ENCODE assay signal across 8 cellular contexts in the genomic region with DNA sequence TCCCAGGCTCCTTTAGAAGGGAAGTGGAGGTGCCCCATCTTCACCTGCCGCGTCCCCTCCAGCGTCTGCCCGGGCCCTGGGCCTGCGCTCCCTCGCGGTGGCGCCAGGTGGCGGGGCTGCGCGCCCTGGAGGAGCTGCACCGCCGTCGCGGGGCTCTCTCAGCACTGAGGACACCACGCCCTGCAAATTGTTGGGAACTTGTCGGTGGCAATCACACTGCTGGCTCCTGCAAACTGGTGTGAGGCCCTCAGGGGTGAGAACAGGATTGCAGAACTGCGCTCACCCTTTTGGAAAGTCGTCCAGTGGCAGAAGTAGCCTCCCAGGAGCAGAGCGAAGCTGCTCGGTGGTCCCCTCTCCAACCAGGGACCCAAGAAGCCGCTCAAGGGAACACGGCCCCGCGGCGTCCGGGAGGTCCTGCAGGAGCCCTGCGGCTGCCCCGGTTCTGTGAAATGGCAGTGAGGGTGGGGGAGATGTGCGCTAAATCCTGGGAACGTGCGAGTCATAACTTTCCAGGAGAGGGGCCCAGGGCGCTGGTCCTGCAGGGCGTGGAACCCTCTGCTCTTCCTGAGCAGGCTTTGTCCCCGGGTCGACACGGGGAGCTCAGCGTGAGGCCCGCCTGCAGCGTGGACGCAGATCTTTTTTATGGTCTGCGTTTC. TPM values are rescaled to one million over a fixed set of nuclear protein-coding genes. Genes with fewer than 3 reads are reported as not detected.
DNase-seq lines count a peak whose midpoint lies in the region; ATAC-seq, FAIRE-seq and TF ChIP-seq lines count a peak whose summit lies in the region.

No MANE protein-coding gene starts in this region.

- peak overlapping the region; percentile 56 for H3K4me3 Mint-ChIP-seq in activated CD4-positive, alpha-beta memory T cell treated with anti-CD3 and anti-CD28 coated beads, Interleukin-2, amount 10 ng/mL, durations not matched to agents 7 days and 5 days

- WGBS in H1 (ENCODE audit: extremely low coverage in 1 of 2, insufficient coverage in 1 of 2, insufficient read length in 1 of 2, insufficient replicate concordance in 2 of 2, low coverage in 1 of 2, low lambda C conversion rate in 2 of 2, missing lambda C conversion rate in 1 of 2), 2 experiments, result 4% methylated on average over 40 of the region's 42 CpGs; no CpG with 5 or more reads in 1 of the 2 experiments
- 2% methylated on average over 41 of the region's 42 CpGs for WGBS in mesenchymal stem cell

- H3K4me3 ChIP-seq in H1 (ENCODE audit: extremely low read depth in 1 of 4, insufficient read depth in 2 of 4, low read depth in 3 of 4, low read length in 4 of 4) (peak overlapping the region; percentile 42 to 68 (median 48)), mesenchymal stem cell (ENCODE audit: insufficient read depth in 1 of 2, low read depth in 1 of 2, low read length in 2 of 2) (peak overlapping the region; percentile 28 to 87)

- H3K4me2 ChIP-seq in H1 (ENCODE audit: insufficient read depth in 1 of 2, low read depth in 2 of 2, low read length in 2 of 2) (peak overlapping the region; percentile 89 to 98), mesenchymal stem cell (ENCODE audit: low read length, poor library complexity, severe bottlenecking) (peak overlapping the region; percentile 98)

- H2BK15ac ChIP-seq in H1 (ENCODE audit: low read length), result no peak overlapping the region
- H2BK15ac ChIP-seq in mesenchymal stem cell (ENCODE audit: low read depth, poor library complexity, severe bottlenecking), result peak overlapping the region; percentile 2

- peak; percentile 88 to 97 (median 93) for TF ChIP-seq CTCF in H1 (IDR thresholded peaks at IDR 0.05; ENCODE audit: control extremely low read depth in 1 of 3, insufficient read depth in 1 of 3, low read depth in 1 of 3, low read length in 3 of 3)

- H3K36me3 Mint-ChIP-seq in activated CD4-positive, alpha-beta memory T cell treated with anti-CD3 and anti-CD28 coated beads, Interleukin-2, amount 10 ng/mL, durations not matched to agents 7 days and 5 days (ENCODE audit: low read depth), result no peaks in the 10 kb centered on the region

- H3K23ac ChIP-seq in H1 (ENCODE audit: insufficient read length), result no peak overlapping the region
- H3K23ac ChIP-seq in mesenchymal stem cell (ENCODE audit: low read length in 2 of 2), result no peak overlapping the region

- H3K56ac ChIP-seq in H1 (replicated peaks; ENCODE audit: insufficient read length, low read depth, low read length), result no peak overlapping the region

- CTCF ChIA-PET in activated CD4-positive, alpha-beta memory T cell treated with anti-CD3 and anti-CD28 coated beads, Interleukin-2, amount 10 ng/mL, durations not matched to agents 7 days and 5 days (lab: Charles Lee), result interaction anchor here (0.9 to 7.2 kb wide), 22 partner anchors 9 to 353 kb away, joined by 3 to 169 read pairs (median 4); no protein-coding TSS in a partner anchor
- CTCF ChIA-PET in H1 (lab: Charles Lee; ENCODE audit: partially characterized antibody), result interaction anchor here (0.6 to 12.2 kb wide), 42 partner anchors 8 to 722 kb away, joined by 3 to 405 read pairs (median 4); a partner anchor contains a TSS

- TF ChIP-seq RAD21 in H1 (IDR thresholded peaks at IDR 0.05 in 1 of 2, conservative IDR thresholded peaks at IDR 0.05 in 1 of 2; ENCODE audit: low read depth in 2 of 2, low read length in 2 of 2), result peak; percentile 84 to 86

- no peaks in the 10 kb centered on the region for H3K36me3 ChIP-seq in H1 (ENCODE audit: control insufficient read depth in 2 of 4, insufficient read depth in 4 of 4, low read length in 3 of 4)
- H3K36me3 ChIP-seq in mesenchymal stem cell (ENCODE audit: control insufficient read depth in 1 of 2, insufficient read depth in 2 of 2, low read depth in 1 of 2, low read length in 2 of 2), result peaks cover 0 to 36% of the 10 kb centered on the region in 2 experiments

- H3K27ac Mint-ChIP-seq in activated CD4-positive, alpha-beta memory T cell treated with anti-CD3 and anti-CD28 coated beads, Interleukin-2, amount 10 ng/mL, durations not matched to agents 7 days and 5 days, result no peak overlapping the region

- no peaks in the 10 kb centered on the region for H3K9me3 Mint-ChIP-seq in activated CD4-positive, alpha-beta memory T cell treated with anti-CD3 and anti-CD28 coated beads, Interleukin-2, amount 10 ng/mL, durations not matched to agents 7 days and 5 days

- POLR2A ChIA-PET in activated CD4-positive, alpha-beta memory T cell treated with anti-CD3 and anti-CD28 coated beads, Interleukin-2, amount 10 ng/mL, durations not matched to agents 7 days and 5 days (lab: Charles Lee), result interaction anchor here (1.3 to 2.6 kb wide), 2 partner anchors 81 to 90 kb away, joined by 3 to 8 read pairs; no protein-coding TSS in a partner anchor
- POLR2A ChIA-PET in H1 (lab: Charles Lee; ENCODE audit: partially characterized antibody), result interaction anchor here (0.7 to 3.1 kb wide), 2 partner anchors 90 to 172 kb away, joined by 3 to 12 read pairs; no protein-coding TSS in a partner anchor

- H3K4me1 ChIP-seq in H1 (replicated peaks in 1 of 4; ENCODE audit: control insufficient read depth in 3 of 4, insufficient read depth in 4 of 4, low read length in 3 of 4) (peaks cover 0 to 6% (median 1%) of the 10 kb centered on the region in 4 experiments; a peak in 4 of 7 replicates), mesenchymal stem cell (ENCODE audit: control insufficient read depth, insufficient read depth, low read depth, low read length) (peaks cover 18% of the 10 kb centered on the region)

- H3K79me1 ChIP-seq in H1 (ENCODE audit: low read depth, low read length) (no peaks in the 10 kb centered on the region), mesenchymal stem cell (replicated peaks; ENCODE audit: low read length, poor library complexity, severe bottlenecking) (no peaks in the 10 kb centered on the region)

- H3K23me2 ChIP-seq in H1 (ENCODE audit: low read depth, low read length), result peaks cover 13% of the 10 kb centered on the region; the same call in 1 of the 2 replicates

- FAIRE-seq in GM18507 (lab: Jason Lieb, UNC), result peak; percentile 85
- FAIRE-seq in H1 (lab: Jason Lieb, UNC), result no peak

- peaks cover 31 to 59% (median 48%) of the 10 kb centered on the region in 4 experiments for H3K27me3 ChIP-seq in H1 (replicated peaks in 1 of 4; ENCODE audit: control insufficient read depth in 3 of 4, extremely low read depth in 1 of 4, insufficient read depth in 3 of 4, low read length in 3 of 4)
- H3K27me3 ChIP-seq in mesenchymal stem cell (ENCODE audit: control insufficient read depth in 1 of 2, insufficient read depth in 1 of 2, low read length in 2 of 2), result peaks cover 0 to 59% of the 10 kb centered on the region in 2 experiments

- H4K8ac ChIP-seq in H1 (ENCODE audit: extremely low read depth, insufficient read depth, low read length), result no peak overlapping the region
- no peak overlapping the region for H4K8ac ChIP-seq in mesenchymal stem cell (ENCODE audit: low read length)

- no peaks in the 10 kb centered on the region for H4K20me1 ChIP-seq in H1 (replicated peaks in 1 of 2; ENCODE audit: control insufficient read depth in 1 of 2, insufficient read depth in 2 of 2, low read length in 2 of 2)

- no peak overlapping the region for H2AK5ac ChIP-seq in H1 (ENCODE audit: low read depth, low read length)
- H2AK5ac ChIP-seq in mesenchymal stem cell (ENCODE audit: low read length, severe bottlenecking), result no peak overlapping the region

- H3K4ac ChIP-seq in H1 (replicated peaks; ENCODE audit: insufficient read length, low read depth, low read length) (no peak overlapping the region), mesenchymal stem cell (ENCODE audit: low read depth in 1 of 2, low read length in 2 of 2) (no peak overlapping the region)

- H3K9me3 ChIP-seq in H1 (ENCODE audit: insufficient read depth in 2 of 2, low read depth in 1 of 2, low read length in 1 of 2) (no peaks in the 10 kb centered on the region; a peak in 1 of 4 replicates), mesenchymal stem cell (ENCODE audit: control insufficient read depth, low read length) (peaks cover 3% of the 10 kb centered on the region)

- peaks cover 27% of the 10 kb centered on the region for H3K4me1 Mint-ChIP-seq in activated CD4-positive, alpha-beta memory T cell treated with anti-CD3 and anti-CD28 coated beads, Interleukin-2, amount 10 ng/mL, durations not matched to agents 7 days and 5 days

- peak; percentile 62 for ATAC-seq in HG02973 (IDR thresholded peaks at IDR 0.05; ENCODE audit: unreplicated experiment)

- H2BK12ac ChIP-seq in H1 (ENCODE audit: low read depth, low read length) (peak overlapping the region; percentile 69; the same call in 1 of the 2 replicates), mesenchymal stem cell (ENCODE audit: low read length in 2 of 2) (no peak overlapping the region)

- no peaks in the 10 kb centered on the region for H3K79me2 ChIP-seq in H1 (ENCODE audit: control insufficient read depth in 1 of 2, insufficient read depth in 2 of 2, low read length in 2 of 2)

- H3K27ac ChIP-seq in H1 (ENCODE audit: low read depth, low read length) (no peak overlapping the region), mesenchymal stem cell (ENCODE audit: low read length, poor library complexity, severe bottlenecking) (no peak overlapping the region)

- H4K5ac ChIP-seq in H1 (ENCODE audit: insufficient read length, low read depth, low read length), result no peak overlapping the region

- peak in 1 of 2 experiments; percentile 52; a peak in 1 of 3 replicates for TF ChIP-seq EP300 in H1 (IDR thresholded peaks at IDR 0.05; ENCODE audit: borderline replicate concordance in 1 of 2, low read depth in 2 of 2, low read length in 2 of 2)

- in situ Hi-C loops in ACHN (cut with HindIII; ENCODE audit: low pct_ligation_motif_present, low pct_unique_long_range_greater_than_20kb, low sequenced_read_pairs), result no loop called here

- H2BK5ac ChIP-seq in H1 (ENCODE audit: low read depth, low read length), result no peak overlapping the region
- no peak overlapping the region for H2BK5ac ChIP-seq in mesenchymal stem cell (ENCODE audit: low read depth, low read length, poor library complexity, severe bottlenecking)

- H4K91ac ChIP-seq in H1 (replicated peaks; ENCODE audit: insufficient read length, low read length), result no peak overlapping the region
- H4K91ac ChIP-seq in mesenchymal stem cell (ENCODE audit: low read length), result no peak overlapping the region

- peak overlapping the region; percentile 79 for H2AFZ ChIP-seq in H1 (ENCODE audit: low read length)
- peak overlapping the region; percentile 64 for H2AFZ ChIP-seq in mesenchymal stem cell (ENCODE audit: low read depth, low read length)

- H2BK120ac ChIP-seq in H1 (replicated peaks; ENCODE audit: low read depth, low read length) (no peak overlapping the region), mesenchymal stem cell (ENCODE audit: low read depth, low read length) (no peak overlapping the region)

- H3K9ac ChIP-seq in H1 (replicated peaks in 1 of 4; ENCODE audit: extremely low read depth in 1 of 4, low read depth in 3 of 4, low read length in 3 of 4), result no peak overlapping the region
- H3K9ac ChIP-seq in mesenchymal stem cell (ENCODE audit: low read length), result peak overlapping the region; percentile 89

- DNase-seq in ACHN (peak; percentile 77), GM18507 (ENCODE audit: extremely low spot score, insufficient read length, low read depth) (peak; percentile 75), NCI-H345 (lab: John Stamatoyannopoulos, UW) (peak; percentile 64), H1 (ENCODE audit: low read depth in 1 of 2, low spot score in 2 of 2) (peak in 1 of 2 experiments; percentile 94), mesenchymal stem cell (peak; percentile 75)
- peak; percentile 75 for DNase-seq in activated CD4-positive, alpha-beta memory T cell treated with anti-CD3 and anti-CD28 coated beads, Interleukin-2, amount 10 ng/mL, durations not matched to agents 7 days and 5 days
- DNase-seq in stimulated activated CD8-positive, alpha-beta memory T cell treated with anti-CD3 and anti-CD28 coated beads, Interleukin-15, amount 100 ng/mL, for 1 hour (ENCODE audit: low read depth), result peak; percentile 24

- H3K14ac ChIP-seq in H1 (ENCODE audit: insufficient read length), result no peak overlapping the region
- no peak overlapping the region for H3K14ac ChIP-seq in mesenchymal stem cell (ENCODE audit: low read length in 2 of 2)

- H3K18ac ChIP-seq in H1 (ENCODE audit: extremely low read depth, low read length) (peak overlapping the region; percentile 7; the same call in 1 of the 2 replicates), mesenchymal stem cell (ENCODE audit: low read depth in 1 of 2, low read length in 2 of 2) (peak overlapping the region in 1 of 2 experiments; percentile 4)

- no peak for TF ChIP-seq POLR2A in H1 (IDR thresholded peaks at IDR 0.05; ENCODE audit: control extremely low read depth in 1 of 2, low read depth in 2 of 2, low read length in 2 of 2)

- H3K27me3 Mint-ChIP-seq in activated CD4-positive, alpha-beta memory T cell treated with anti-CD3 and anti-CD28 coated beads, Interleukin-2, amount 10 ng/mL, durations not matched to agents 7 days and 5 days, result peaks cover 70% of the 10 kb centered on the region

- H2BK20ac ChIP-seq in H1 (ENCODE audit: low read length), result no peak overlapping the region

RNA-seq across cellular contexts. Expression of a gene that starts 1.0 kb away (rescaled TPM):
- total RNA-seq in activated CD4-positive, alpha-beta memory T cell treated with anti-CD3 and anti-CD28 coated beads, Interleukin-2, amount 10 ng/mL, durations not matched to agents 7 days and 5 days, result 1 to 10 TPM; 1.0 to 1.1 TPM
- total RNA-seq in H1 (2021; fragmentation: NEBNext Ultra II Directional; extraction: Animal tissue kit (Norgen Biotek cat#: 25700)), result 3.4 and 3.6 TPM in 2 replicates
- polyA plus RNA-seq in H1 (2011; rRNA removed), result 1.2 and 1.9 TPM in 2 replicates
- 1.2 TPM for polyA plus RNA-seq in H1 (2011; cell fraction: cytosol; rRNA removed)
- 3.1 TPM for polyA plus RNA-seq in H1 (2011; cell fraction: nucleus; rRNA removed)
- polyA plus RNA-seq in H1 (2012, experiment 1 of 2), result 1.8 to 2.6 TPM (median 1.9 TPM) in 4 replicates
- 0.97 TPM for polyA plus RNA-seq in H1 (2012, experiment 2 of 2)
- 1.5 TPM for polyA plus RNA-seq in H1 (2013, experiment 1 of 2)
- 1.3 TPM for polyA plus RNA-seq in H1 (2013, experiment 2 of 2)
- 1.5 and 2.1 TPM in 2 replicates for polyA minus RNA-seq in H1 (2011; rRNA and poly(A)+ RNA removed)
- 2.3 TPM for polyA minus RNA-seq in H1 (2011; cell fraction: cytosol; rRNA and poly(A)+ RNA removed)
- polyA minus RNA-seq in H1 (2011; cell fraction: nucleus; rRNA and poly(A)+ RNA removed), result 3.8 TPM
- 1.8 TPM for polyA plus RNA-seq in mesenchymal stem cell (2013, experiment 1 of 2)
- polyA plus RNA-seq in mesenchymal stem cell (2013, experiment 2 of 2), result 1.5 TPM

RNA-seq across cellular contexts. Expression of a gene that starts 38.5 kb away (rescaled TPM):
- not detected for total RNA-seq in activated CD4-positive, alpha-beta memory T cell treated with anti-CD3 and anti-CD28 coated beads, Interleukin-2, amount 10 ng/mL, durations not matched to agents 7 days and 5 days
- 5.5 and 5.7 TPM in 2 replicates for total RNA-seq in H1 (2021; fragmentation: NEBNext Ultra II Directional; extraction: Animal tissue kit (Norgen Biotek cat#: 25700))
- polyA plus RNA-seq in H1 (2011; rRNA removed), result 2.2 and 2.5 TPM in 2 replicates
- 3.3 TPM for polyA plus RNA-seq in H1 (2011; cell fraction: cytosol; rRNA removed)
- 3.8 TPM for polyA plus RNA-seq in H1 (2011; cell fraction: nucleus; rRNA removed)
- polyA plus RNA-seq in H1 (2012, experiment 1 of 2), result 4.0 to 4.8 TPM (median 4.4 TPM) in 4 replicates
- polyA plus RNA-seq in H1 (2012, experiment 2 of 2), result 0.67 TPM
- polyA plus RNA-seq in H1 (2013, experiment 1 of 2), result 3.2 TPM
- polyA plus RNA-seq in H1 (2013, experiment 2 of 2), result 4.1 TPM
- polyA minus RNA-seq in H1 (2011; rRNA and poly(A)+ RNA removed), result 2.0 and 4.1 TPM in 2 replicates
- 4.7 TPM for polyA minus RNA-seq in H1 (2011; cell fraction: cytosol; rRNA and poly(A)+ RNA removed)
- 6.1 TPM for polyA minus RNA-seq in H1 (2011; cell fraction: nucleus; rRNA and poly(A)+ RNA removed)
- 14.8 TPM for polyA plus RNA-seq in mesenchymal stem cell (2013, experiment 1 of 2)
- 15.4 TPM for polyA plus RNA-seq in mesenchymal stem cell (2013, experiment 2 of 2)
